1 cellular context compared by ENCODE assay signal in genomic region chr20:50309764-50310672, GRCh38.
TF ChIP-seq lines count a peak whose summit lies in the region.

No MANE protein-coding gene starts in this region.

TF ChIP-seq in HCT116, 20 proteins besides CTCF, POLR2A, EP300 and RAD21 (continued from another document):
- no peak for TF ChIP-seq ZBTB33 (IDR thresholded peaks at IDR 0.05; ENCODE audit: extremely low read depth, insufficient replicate concordance, low read length)
- no peak for TF ChIP-seq SIN3A (IDR thresholded peaks at IDR 0.05; ENCODE audit: low read depth)
- TF ChIP-seq SRF (IDR thresholded peaks at IDR 0.05; ENCODE audit: low read depth), result no peak
- no peak for TF ChIP-seq YY1 (IDR thresholded peaks at IDR 0.05; ENCODE audit: extremely low read depth, insufficient replicate concordance, low read depth, low read length)
